Comparison of ENCODE assay signal across 34 cellular contexts in the genomic region with DNA sequence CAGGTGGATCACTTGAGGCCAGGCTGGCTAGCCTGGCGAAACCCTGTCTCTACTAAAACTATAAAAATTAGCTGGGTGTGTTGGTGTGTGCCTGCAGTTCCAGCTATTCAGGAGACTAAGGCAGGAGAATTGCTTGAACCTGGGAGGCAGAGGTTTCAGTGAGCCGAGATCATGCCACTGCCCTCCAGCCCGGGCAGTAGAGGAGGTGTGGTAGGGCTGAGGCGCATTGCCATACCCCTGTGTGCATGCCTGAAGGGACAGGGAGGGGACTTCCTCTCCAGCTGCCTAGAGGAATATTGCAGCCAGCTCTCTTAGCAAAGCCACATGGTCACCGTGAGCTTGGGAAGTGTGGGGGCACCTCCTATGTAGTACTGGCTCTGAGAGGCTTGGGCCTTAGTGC.
"Had no signal": no experiment of that assay in that cellular context is flagged by ENCODE, and none has a peak within 500 bp of the region (broad histone marks: within the 10 kb centered on the region; RNA-seq: fewer than 3 reads in every experiment).

No MANE protein-coding gene starts in this region.

- H3K27ac ChIP-seq: adrenal gland, RWPE1, WERI-Rb-1 had no signal

- H3K27me3 Mint-ChIP-seq: activated CD4-positive, alpha-beta memory T cell treated with anti-CD3 and anti-CD28 coated beads, Interleukin-2, amount 10 ng/mL, durations not matched to agents 7 days and 5 days; activated CD8-positive, alpha-beta memory T cell treated with anti-CD3 and anti-CD28 coated beads, Interleukin-2, amount 10 ng/mL, durations not matched to agents 7 days and 5 days had no signal

- H3K4me1 ChIP-seq: adrenal gland had no signal

- DNase-seq: activated CD4-positive, alpha-beta memory T cell treated with anti-CD3 and anti-CD28 coated beads, Interleukin-2, amount 10 ng/mL, durations not matched to agents 7 days and 5 days; activated CD4-positive, alpha-beta T cell treated with anti-CD3 and anti-CD28 coated beads for 1 hour; activated CD4-positive, alpha-beta T cell treated with anti-CD3 and anti-CD28 coated beads for 48 hours; activated CD4-positive, CD25-positive, alpha-beta regulatory T cell; activated CD8-positive, alpha-beta memory T cell treated with anti-CD3 and anti-CD28 coated beads for 24 hours; activated CD8-positive, alpha-beta memory T cell treated with anti-CD3 and anti-CD28 coated beads, Interleukin-2, amount 10 ng/mL, durations not matched to agents 7 days and 5 days; activated CD8-positive, alpha-beta memory T cell treated with anti-CD3 and anti-CD28 coated beads, Interleukin-2, amount 50 U/mL, for 48 hours; activated gamma-delta T cell treated with Interleukin-2 at 50 U/mL for 16 hours; activated naive CD4-positive, alpha-beta T cell treated with anti-CD3 and anti-CD28 coated beads for 36 hours; activated T-cell treated with anti-CD3 and anti-CD28 coated beads, Interleukin-2, amount 50 U/mL, for 48 hours; adrenal gland; Kasumi-1; KG1; MG63; NCI-H1048; NCI-H1105 treated with DMSO at 0.1 percent for 48 hours; NCI-H1436; NCI-H1694; NCI-H1930; NCI-H2081 treated with DMSO at 0.1 percent for 48 hours; NCI-H226; NCI-H446 treated with DMSO at 0.1 percent for 48 hours; NCI-H524; NK-92 treated with Interleukin-12 subunit alpha and Interleukin-12 subunit beta, amount 100 ng/mL, for 24 hours; PC-3; SW 1271; T-helper 1 cell; T-helper 2 cell; T-helper 9 cell; WERI-Rb-1 had no signal

- H3K36me3 Mint-ChIP-seq: activated CD8-positive, alpha-beta memory T cell treated with anti-CD3 and anti-CD28 coated beads, Interleukin-2, amount 10 ng/mL, durations not matched to agents 7 days and 5 days; activated naive CD4-positive, alpha-beta T cell treated with anti-CD3 and anti-CD28 coated beads, Interleukin-2, amount 50 U/mL, for 72 hours; brain had no signal

- H3K27ac Mint-ChIP-seq: activated CD4-positive, alpha-beta memory T cell treated with anti-CD3 and anti-CD28 coated beads, Interleukin-2, amount 10 ng/mL, durations not matched to agents 7 days and 5 days; activated CD8-positive, alpha-beta memory T cell treated with anti-CD3 and anti-CD28 coated beads, Interleukin-2, amount 10 ng/mL, durations not matched to agents 7 days and 5 days; activated naive CD4-positive, alpha-beta T cell treated with anti-CD3 and anti-CD28 coated beads for 36 hours; activated naive CD4-positive, alpha-beta T cell treated with anti-CD3 and anti-CD28 coated beads, Interleukin-2, amount 50 U/mL, for 72 hours had no signal

- ATAC-seq: activated CD8-positive, alpha-beta memory T cell treated with anti-CD3 and anti-CD28 coated beads, Interleukin-2, amount 10 ng/mL, durations not matched to agents 7 days and 5 days; activated naive CD4-positive, alpha-beta T cell treated with anti-CD3 and anti-CD28 coated beads, Interleukin-2, amount 50 U/mL, for 72 hours; PC-3; Right ventricle myocardium inferior had no signal

- H3K9me3 ChIP-seq: adrenal gland, MG63 had no signal

- H3K4me3 Mint-ChIP-seq: activated CD4-positive, alpha-beta memory T cell treated with anti-CD3 and anti-CD28 coated beads, Interleukin-2, amount 10 ng/mL, durations not matched to agents 7 days and 5 days; activated CD8-positive, alpha-beta memory T cell treated with anti-CD3 and anti-CD28 coated beads, Interleukin-2, amount 10 ng/mL, durations not matched to agents 7 days and 5 days; activated naive CD4-positive, alpha-beta T cell treated with anti-CD3 and anti-CD28 coated beads for 36 hours; brain had no signal

- H3K4me3 ChIP-seq: adrenal gland, MG63 had no signal

- H3K4me1 Mint-ChIP-seq: activated CD4-positive, alpha-beta memory T cell treated with anti-CD3 and anti-CD28 coated beads, Interleukin-2, amount 10 ng/mL, durations not matched to agents 7 days and 5 days; activated CD8-positive, alpha-beta memory T cell treated with anti-CD3 and anti-CD28 coated beads, Interleukin-2, amount 10 ng/mL, durations not matched to agents 7 days and 5 days; brain had no signal

- H3K36me3 ChIP-seq: adrenal gland, MG63, WERI-Rb-1 had no signal

- H3K9me3 Mint-ChIP-seq: activated CD4-positive, alpha-beta memory T cell treated with anti-CD3 and anti-CD28 coated beads, Interleukin-2, amount 10 ng/mL, durations not matched to agents 7 days and 5 days; activated naive CD4-positive, alpha-beta T cell treated with anti-CD3 and anti-CD28 coated beads for 36 hours; activated naive CD4-positive, alpha-beta T cell treated with anti-CD3 and anti-CD28 coated beads, Interleukin-2, amount 50 U/mL, for 72 hours had no signal

- H3K27me3 ChIP-seq: adrenal gland, MG63 had no signal
